23 cellular contexts compared by ENCODE assay signal in genomic region chr4:124934921-124935320, GRCh38.
"Had no signal": no experiment of that assay in that cellular context is flagged by ENCODE, and none has a peak within 500 bp of the region (broad histone marks: within the 10 kb centered on the region; RNA-seq: fewer than 3 reads in every experiment).

No MANE protein-coding gene starts in this region.

- H3K27ac ChIP-seq: colonic mucosa, esophagus muscularis mucosa, foreskin keratinocyte, gastroesophageal sphincter, heart left ventricle, hepatocyte, left lung, parathyroid adenoma, prostate gland, sigmoid colon, tibial artery had no signal

- H3K27me3 ChIP-seq: colonic mucosa, esophagus muscularis mucosa, foreskin keratinocyte, gastroesophageal sphincter, heart left ventricle, hepatocyte, left lung, sigmoid colon, stomach, tibial artery had no signal

- H3K4me2 ChIP-seq: hepatocyte had no signal

- H3K79me2 ChIP-seq: hepatocyte, parathyroid adenoma had no signal

- H3K36me3 ChIP-seq: colonic mucosa, esophagus muscularis mucosa, gastroesophageal sphincter, heart left ventricle, left lung, prostate gland, sigmoid colon, stomach, tibial artery had no signal

- H3K4me1 Mint-ChIP-seq: natural killer cell; stimulated activated effector memory CD8-positive, alpha-beta T cell treated with anti-CD3 and anti-CD28 coated beads, Interleukin-12 subunit alpha, Interleukin-12 subunit beta, amount 100 ng/mL, for 72 hours had no signal

- H3K9me3 ChIP-seq: colonic mucosa, esophagus muscularis mucosa, gastroesophageal sphincter, heart left ventricle, left lung, prostate gland, sigmoid colon, stomach, tibial artery had no signal

- H3K9ac ChIP-seq: parathyroid adenoma had no signal

- H3K4me1 ChIP-seq: colonic mucosa, parathyroid adenoma, prostate gland had no signal

- H3K27ac Mint-ChIP-seq: natural killer cell; stimulated activated effector memory CD8-positive, alpha-beta T cell treated with anti-CD3 and anti-CD28 coated beads, Interleukin-12 subunit alpha, Interleukin-12 subunit beta, amount 100 ng/mL, for 72 hours; type B pancreatic cell had no signal

- H3K4me3 Mint-ChIP-seq: natural killer cell; stimulated activated effector memory CD8-positive, alpha-beta T cell treated with anti-CD3 and anti-CD28 coated beads, Interleukin-12 subunit alpha, Interleukin-12 subunit beta, amount 100 ng/mL, for 72 hours; type B pancreatic cell had no signal

- DNase-seq: colonic mucosa; dermis blood vessel endothelial cell; effector memory CD4-positive, alpha-beta T cell; foreskin keratinocyte; heart left ventricle; left cardiac atrium; left lung; mesenchymal stem cell; natural killer cell; right cardiac atrium; sigmoid colon; stimulated activated CD4-positive, alpha-beta T cell treated with anti-CD3 and anti-CD28 coated beads, Interleukin-2, amount 100 ng/mL, for 24 hours; stimulated activated CD4-positive, alpha-beta T cell treated with anti-CD3 and anti-CD28 coated beads, Interleukin-4, amount 100 ng/mL, for 24 hours; stimulated activated naive CD4-positive, alpha-beta T cell treated with Interleukin-2 at 50 U/mL for 16 hours; stomach; tibial artery had no signal

- H2AFZ ChIP-seq: hepatocyte, parathyroid adenoma had no signal

- H3K4me3 ChIP-seq: colonic mucosa, esophagus muscularis mucosa, gastroesophageal sphincter, heart left ventricle, hepatocyte, left lung, prostate gland, sigmoid colon, stomach, tibial artery had no signal

- H3K36me3 Mint-ChIP-seq: natural killer cell; stimulated activated effector memory CD8-positive, alpha-beta T cell treated with anti-CD3 and anti-CD28 coated beads, Interleukin-12 subunit alpha, Interleukin-12 subunit beta, amount 100 ng/mL, for 72 hours; type B pancreatic cell had no signal

- H3K27me3 Mint-ChIP-seq: type B pancreatic cell had no signal
